14 cellular contexts compared by ENCODE assay signal in the genomic region with DNA sequence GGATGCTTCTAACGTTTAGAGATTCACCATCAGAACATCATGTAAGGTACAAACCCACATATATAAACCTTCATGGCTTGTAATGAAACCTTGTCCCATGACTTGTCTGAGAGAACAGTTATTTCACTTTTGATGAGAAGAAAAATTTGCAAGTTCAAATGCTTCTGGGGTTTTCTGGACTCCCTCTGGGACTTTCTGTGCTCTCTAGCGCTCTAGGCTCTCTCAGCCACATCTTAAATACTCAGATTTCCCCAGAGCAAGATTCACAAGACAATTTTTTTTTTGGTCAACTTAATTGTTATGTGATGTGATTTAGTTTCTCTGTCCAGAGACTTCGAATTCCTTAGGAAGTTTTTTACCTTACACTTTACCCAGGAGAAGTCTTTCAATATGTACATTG.
DNase-seq lines count a peak whose midpoint lies in the region; ATAC-seq lines count a peak whose summit lies in the region.
"Had no signal": no experiment of that assay in that cellular context is flagged by ENCODE, and none has a peak within 500 bp of the region (broad histone marks: within the 10 kb centered on the region; RNA-seq: fewer than 3 reads in every experiment).

No MANE protein-coding gene starts in this region.

- peaks cover 0 to 41% of the 10 kb centered on the region in 2 donors for H3K4me1 ChIP-seq in neuronal stem cell (ENCODE audit: control insufficient read depth in 2 of 2, insufficient read depth in 1 of 2, low read depth in 1 of 2, low read length in 2 of 2)

- no peak overlapping the region for H3K18ac ChIP-seq in neuronal stem cell (ENCODE audit: low read length)

- H3K36me3 ChIP-seq in neuronal stem cell (replicated peaks in 1 of 2; ENCODE audit: control insufficient read depth in 2 of 2, insufficient read depth in 2 of 2, low read length in 2 of 2): no peaks in the 10 kb centered on the region

- H3K27ac ChIP-seq in neuronal stem cell (replicated peaks; ENCODE audit: low read length): no peak overlapping the region
- H3K27ac ChIP-seq: SK-N-MC had no signal

- no peaks in the 10 kb centered on the region for H3K27me3 Mint-ChIP-seq in activated naive CD4-positive, alpha-beta T cell treated with anti-CD3 and anti-CD28 coated beads, Interleukin-2, amount 10 ng/mL, durations not matched to agents 7 days and 5 days

- H2BK15ac ChIP-seq in neuronal stem cell (ENCODE audit: low read length): no peak overlapping the region

- no peak overlapping the region for H2BK5ac ChIP-seq in neuronal stem cell (ENCODE audit: low read length)

- no peak overlapping the region for H4K8ac ChIP-seq in neuronal stem cell (ENCODE audit: low read depth, low read length)

- no CpG with 5 or more reads among the region's 3 CpGs for WGBS in neuronal stem cell (ENCODE audit: extremely low coverage in 2 of 2, insufficient read length in 2 of 2, insufficient replicate concordance in 1 of 2), 2 donors

- H3K79me1 ChIP-seq in neuronal stem cell (ENCODE audit: low read depth, low read length): no peaks in the 10 kb centered on the region

- no peaks in the 10 kb centered on the region for H3K4me1 Mint-ChIP-seq in activated naive CD4-positive, alpha-beta T cell treated with anti-CD3 and anti-CD28 coated beads, Interleukin-2, amount 10 ng/mL, durations not matched to agents 7 days and 5 days
- H3K4me1 Mint-ChIP-seq: activated naive CD4-positive, alpha-beta T cell treated with anti-CD3 and anti-CD28 coated beads, Interleukin-2, amount 50 U/mL, for 24 hours; CD4-positive, CD25-positive, alpha-beta regulatory T cell; immature natural killer cell had no signal

- no peak overlapping the region for H3K9ac ChIP-seq in neuronal stem cell (ENCODE audit: low read depth, low read length, poor library complexity)

- H4K91ac ChIP-seq in neuronal stem cell (ENCODE audit: low read depth, low read length, poor library complexity): no peak overlapping the region

- H3K23ac ChIP-seq in neuronal stem cell (ENCODE audit: low read depth, low read length, poor library complexity): no peak overlapping the region

- H2AK5ac ChIP-seq in neuronal stem cell (ENCODE audit: low read depth, low read length): no peak overlapping the region

- H3K27ac Mint-ChIP-seq in activated naive CD4-positive, alpha-beta T cell treated with anti-CD3 and anti-CD28 coated beads, Interleukin-2, amount 10 ng/mL, durations not matched to agents 7 days and 5 days: no peak overlapping the region
- H3K27ac Mint-ChIP-seq: activated naive CD4-positive, alpha-beta T cell treated with anti-CD3 and anti-CD28 coated beads, Interleukin-2, amount 50 U/mL, for 24 hours; CD4-positive, CD25-positive, alpha-beta regulatory T cell; immature natural killer cell; stimulated activated naive CD8-positive, alpha-beta T cell treated with anti-CD3 and anti-CD28 coated beads, Interleukin-15, Interleukin-2, amounts not matched to agents 100 ng/mL and 50 ng/mL, for 24 hours had no signal

- peaks cover 0 to 2% (median 0%) of the 10 kb centered on the region in 3 experiments for H3K27me3 ChIP-seq in neuronal stem cell (ENCODE audit: control insufficient read depth in 3 of 3, insufficient read depth in 3 of 3, low read depth in 1 of 3, low read length in 3 of 3)

- no peak overlapping the region for H3K4me3 Mint-ChIP-seq in activated naive CD4-positive, alpha-beta T cell treated with anti-CD3 and anti-CD28 coated beads, Interleukin-2, amount 10 ng/mL, durations not matched to agents 7 days and 5 days
- H3K4me3 Mint-ChIP-seq: activated naive CD4-positive, alpha-beta T cell treated with anti-CD3 and anti-CD28 coated beads, Interleukin-2, amount 50 U/mL, for 24 hours; CD4-positive, CD25-positive, alpha-beta regulatory T cell; immature natural killer cell; stimulated activated naive CD8-positive, alpha-beta T cell treated with anti-CD3 and anti-CD28 coated beads, Interleukin-15, Interleukin-2, amounts not matched to agents 100 ng/mL and 50 ng/mL, for 24 hours had no signal

- peak overlapping the region; percentile 17 for H2AFZ ChIP-seq in neuronal stem cell (ENCODE audit: low read length)

- no peak overlapping the region for H3K4me3 ChIP-seq in neuronal stem cell (ENCODE audit: low read length in 2 of 2)
- H3K4me3 ChIP-seq: SK-N-MC had no signal

- no peak overlapping the region for H3K4me2 ChIP-seq in neuronal stem cell (ENCODE audit: insufficient read depth, low read length, poor library complexity, severe bottlenecking)

- no peaks in the 10 kb centered on the region for H3K36me3 Mint-ChIP-seq in activated naive CD4-positive, alpha-beta T cell treated with anti-CD3 and anti-CD28 coated beads, Interleukin-2, amount 10 ng/mL, durations not matched to agents 7 days and 5 days
- H3K36me3 Mint-ChIP-seq: activated naive CD4-positive, alpha-beta T cell treated with anti-CD3 and anti-CD28 coated beads, Interleukin-2, amount 50 U/mL, for 24 hours; CD4-positive, CD25-positive, alpha-beta regulatory T cell; immature natural killer cell had no signal

- no peak for DNase-seq in neuronal stem cell (ENCODE audit: low spot score)
- DNase-seq in COR-L47 (lab: John Stamatoyannopoulos, UW): no peak
- DNase-seq in activated naive CD4-positive, alpha-beta T cell treated with anti-CD3 and anti-CD28 coated beads, Interleukin-2, amount 10 ng/mL, durations not matched to agents 7 days and 5 days: no peak
- no peak for DNase-seq in NCI-H1694 treated with DMSO at 0.1 percent for 48 hours (lab: John Stamatoyannopoulos, UW)
- DNase-seq: CD4-positive, CD25-positive, alpha-beta regulatory T cell; immature natural killer cell; mesenchymal stem cell; MV-4-11 had no signal

- H2BK120ac ChIP-seq in neuronal stem cell (ENCODE audit: low read depth, low read length): no peak overlapping the region

- H3K9me3 ChIP-seq in neuronal stem cell (replicated peaks in 1 of 2; ENCODE audit: control insufficient read depth in 2 of 2, insufficient read depth in 1 of 2, low read depth in 1 of 2, low read length in 2 of 2): no peaks in the 10 kb centered on the region

- no peak overlapping the region for H3K4ac ChIP-seq in neuronal stem cell (ENCODE audit: low read length)

- no peak overlapping the region for H3K14ac ChIP-seq in neuronal stem cell (ENCODE audit: low read length)

- H3K9me3 Mint-ChIP-seq in activated naive CD4-positive, alpha-beta T cell treated with anti-CD3 and anti-CD28 coated beads, Interleukin-2, amount 10 ng/mL, durations not matched to agents 7 days and 5 days: no peaks in the 10 kb centered on the region
- H3K9me3 Mint-ChIP-seq: activated naive CD4-positive, alpha-beta T cell treated with anti-CD3 and anti-CD28 coated beads, Interleukin-2, amount 50 U/mL, for 24 hours; stimulated activated naive CD8-positive, alpha-beta T cell treated with anti-CD3 and anti-CD28 coated beads, Interleukin-15, Interleukin-2, amounts not matched to agents 100 ng/mL and 50 ng/mL, for 24 hours had no signal

- ATAC-seq in GM18861 (IDR thresholded peaks at IDR 0.05; ENCODE audit: unreplicated experiment) (peak; percentile 63), GM21529 (IDR thresholded peaks at IDR 0.05; ENCODE audit: unreplicated experiment) (peak; percentile 72), HG03066 (IDR thresholded peaks at IDR 0.05; ENCODE audit: low read depth, unreplicated experiment) (peak; percentile 70)

- H2BK12ac ChIP-seq in neuronal stem cell (ENCODE audit: low read length): no peak overlapping the region

- CTCF ChIA-PET in activated naive CD4-positive, alpha-beta T cell treated with anti-CD3 and anti-CD28 coated beads, Interleukin-2, amount 10 ng/mL, durations not matched to agents 7 days and 5 days (lab: Charles Lee): no interaction called here
